In the genomic region with DNA sequence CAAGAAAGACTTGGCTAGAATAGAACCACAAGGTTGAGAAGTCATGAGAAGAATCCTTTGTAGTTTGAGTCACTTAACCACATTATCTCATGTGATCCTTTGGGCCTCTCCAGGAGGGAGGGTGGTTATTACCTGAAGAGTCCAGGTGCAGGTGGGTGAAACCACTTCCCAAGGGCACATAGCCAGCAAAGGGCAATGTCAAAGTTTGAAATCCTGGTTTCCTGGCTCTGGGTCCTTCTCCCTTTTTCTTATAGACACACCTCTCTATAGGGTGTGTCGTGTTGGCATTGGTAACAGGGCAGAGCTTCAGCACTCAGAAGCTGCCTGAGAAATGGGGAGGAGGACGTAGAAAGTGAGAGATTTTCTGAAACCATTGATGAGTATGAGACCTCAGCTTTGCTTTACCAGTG, we compare ENCODE assay signal across 10 cellular contexts.
DNase-seq lines count a peak whose midpoint lies in the region; ATAC-seq and TF ChIP-seq lines count a peak whose summit lies in the region.
"Had no signal": no experiment of that assay in that cellular context is flagged by ENCODE, and none has a peak within 500 bp of the region (broad histone marks: within the 10 kb centered on the region; RNA-seq: fewer than 3 reads in every experiment).

No MANE protein-coding gene starts in this region.

- H3K4me3 ChIP-seq in KMS-11 (IDR thresholded peaks at IDR 0.05; ENCODE audit: insufficient read depth, low read depth, low read length) (no peak overlapping the region), trophoblast cell (ENCODE audit: low read depth, low read length) (no peak overlapping the region), upper lobe of right lung (no peak overlapping the region), gastrocnemius medialis (no peak overlapping the region)

- intact Hi-C loops in left colon (cut with DNase I, micrococcal nuclease): no loop called here
- intact Hi-C loops in upper lobe of right lung (cut with DNase I): no loop called here
- intact Hi-C loops in gastrocnemius medialis (cut with DNase I; ENCODE audit: low total_unique reads): no loop called here

- H3K4me2 ChIP-seq in KMS-11 (peak overlapping the region; percentile 30; the same call in 1 of the 2 replicates), trophoblast cell (ENCODE audit: low read length) (no peak overlapping the region)

- H3K36me3 ChIP-seq in KMS-11 (ENCODE audit: insufficient read depth) (no peaks in the 10 kb centered on the region), trophoblast cell (ENCODE audit: control insufficient read depth in 1 of 2, insufficient read depth in 2 of 2, low read length in 2 of 2) (no peaks in the 10 kb centered on the region), upper lobe of right lung (peaks cover 4% of the 10 kb centered on the region), gastrocnemius medialis (no peaks in the 10 kb centered on the region)
- H3K36me3 ChIP-seq: brain microvascular endothelial cell had no signal

- H2BK12ac ChIP-seq in trophoblast cell (ENCODE audit: low read length): no peak overlapping the region

- no CpG with 5 or more reads among the region's 2 CpGs for WGBS in trophoblast cell (ENCODE audit: extremely low coverage, insufficient coverage, insufficient read length)

- TF ChIP-seq CTCF in KMS-11 (conservative IDR thresholded peaks at IDR 0.05; ENCODE audit: low read depth, low read length) (no peak), upper lobe of right lung (IDR thresholded peaks at IDR 0.05) (no peak), gastrocnemius medialis (IDR thresholded peaks at IDR 0.05 in 4 of 5, conservative IDR thresholded peaks at IDR 0.05 in 1 of 5) (no peak)

- no peak for TF ChIP-seq POLR2A in gastrocnemius medialis (IDR thresholded peaks at IDR 0.05)

- peak; percentile 58 to 78 for DNase-seq in left colon
- DNase-seq in trophoblast cell: no peak
- no peak for DNase-seq in upper lobe of right lung
- DNase-seq in NCI-H1930 (lab: John Stamatoyannopoulos, UW): no peak
- DNase-seq in gastrocnemius medialis: no peak
- DNase-seq: brain microvascular endothelial cell, SHP77 treated with DMSO at 0.1 percent for 48 hours had no signal

- H3K79me2 ChIP-seq in KMS-11 (ENCODE audit: insufficient read depth, low read depth): no peaks in the 10 kb centered on the region
- no peaks in the 10 kb centered on the region for H3K79me2 ChIP-seq in trophoblast cell (ENCODE audit: control insufficient read depth, insufficient read depth, low read length, poor library complexity)

- no peak overlapping the region for H3K18ac ChIP-seq in trophoblast cell (ENCODE audit: low read length)

- H2BK120ac ChIP-seq in trophoblast cell (ENCODE audit: insufficient read depth, low read length, poor library complexity): no peak overlapping the region

- peaks cover 58% of the 10 kb centered on the region for H3K4me1 ChIP-seq in KMS-11 (ENCODE audit: low read depth, poor library complexity, severe bottlenecking)
- no peaks in the 10 kb centered on the region for H3K4me1 ChIP-seq in trophoblast cell (ENCODE audit: control insufficient read depth in 1 of 2, insufficient read depth in 2 of 2, low read length in 2 of 2)
- no peaks in the 10 kb centered on the region for H3K4me1 ChIP-seq in upper lobe of right lung
- no peaks in the 10 kb centered on the region for H3K4me1 ChIP-seq in gastrocnemius medialis

- H3K9ac ChIP-seq in KMS-11 (no peak overlapping the region), trophoblast cell (ENCODE audit: low read length) (no peak overlapping the region)

- no peak overlapping the region for H2AK5ac ChIP-seq in trophoblast cell (ENCODE audit: low read length)

- in situ Hi-C loops in gastrocnemius medialis (cut with MboI; ENCODE audit: low sequenced_read_pairs in 4 of 4): no loop called here

- peak overlapping the region; percentile 27; the same call in 1 of the 2 replicates for H3K27ac ChIP-seq in KMS-11
- no peak overlapping the region for H3K27ac ChIP-seq in trophoblast cell (ENCODE audit: low read depth, low read length)
- H3K27ac ChIP-seq in upper lobe of right lung: no peak overlapping the region
- no peak overlapping the region for H3K27ac ChIP-seq in gastrocnemius medialis
- H3K27ac ChIP-seq: brain microvascular endothelial cell had no signal

- ATAC-seq in GM18867 (IDR thresholded peaks at IDR 0.05; ENCODE audit: unreplicated experiment) (peak; percentile 88), HG02588 (IDR thresholded peaks at IDR 0.05; ENCODE audit: unreplicated experiment) (peak; percentile 89), left colon (peak; percentile 79), upper lobe of right lung (no peak), gastrocnemius medialis (no peak)

- H4K91ac ChIP-seq in trophoblast cell (ENCODE audit: low read depth, low read length): no peak overlapping the region

- H2AFZ ChIP-seq in KMS-11 (ENCODE audit: low read depth): no peak overlapping the region
- H2AFZ ChIP-seq in trophoblast cell (ENCODE audit: insufficient read depth, low read length, poor library complexity): no peak overlapping the region

- H3K27me3 ChIP-seq in KMS-11 (ENCODE audit: insufficient read depth, low read depth) (no peaks in the 10 kb centered on the region), trophoblast cell (ENCODE audit: insufficient read depth, low read length) (no peaks in the 10 kb centered on the region), upper lobe of right lung (no peaks in the 10 kb centered on the region), gastrocnemius medialis (no peaks in the 10 kb centered on the region)
- H3K27me3 ChIP-seq: brain microvascular endothelial cell had no signal

- no peaks in the 10 kb centered on the region for H3K79me1 ChIP-seq in trophoblast cell (ENCODE audit: low read length)

- H4K12ac ChIP-seq in trophoblast cell (ENCODE audit: low read depth, low read length): no peak overlapping the region

- H3K23ac ChIP-seq in trophoblast cell (ENCODE audit: low read length): no peak overlapping the region

- no peaks in the 10 kb centered on the region for H4K20me1 ChIP-seq in KMS-11 (ENCODE audit: insufficient read depth)

- H4K8ac ChIP-seq in trophoblast cell (ENCODE audit: low read depth, low read length): no peak overlapping the region

- no peak overlapping the region for H3K14ac ChIP-seq in trophoblast cell (ENCODE audit: low read length)

- H2BK5ac ChIP-seq in trophoblast cell (ENCODE audit: low read depth, low read length, poor library complexity): no peak overlapping the region

- H3K4ac ChIP-seq in trophoblast cell (ENCODE audit: low read depth, low read length): no peak overlapping the region

- no peaks in the 10 kb centered on the region for H3K9me3 ChIP-seq in trophoblast cell (ENCODE audit: insufficient read depth, low read depth, low read length)
- no peaks in the 10 kb centered on the region for H3K9me3 ChIP-seq in upper lobe of right lung
- H3K9me3 ChIP-seq in gastrocnemius medialis: no peaks in the 10 kb centered on the region

Comparison
In these comparisons a context has a peak if more than half of its experiments do, and no peak if none do; other contexts are left out.
1. ATAC-seq: peak in GM18867 (single experiment), HG02588 (single experiment) and left colon (single experiment); none in upper lobe of right lung (single experiment) and gastrocnemius medialis (0 of 2).
2. DNase-seq: peak in left colon (2 of 2); none in trophoblast cell (0 of 2), upper lobe of right lung (single experiment), NCI-H1930 (0 of 2) and gastrocnemius medialis (0 of 2).